Comparison of ENCODE assay signal across 15 cellular contexts in genomic region chr1:109529895-109530456, GRCh38. TPM values are rescaled to one million over a fixed set of nuclear protein-coding genes. Genes with fewer than 3 reads are reported as not detected.
DNase-seq lines count a peak whose midpoint lies in the region; ATAC-seq and TF ChIP-seq lines count a peak whose summit lies in the region.
"Had no signal": no experiment of that assay in that cellular context is flagged by ENCODE, and none has a peak within 500 bp of the region (broad histone marks: within the 10 kb centered on the region; RNA-seq: fewer than 3 reads in every experiment).

No MANE protein-coding gene starts in this region.

- peaks cover 37% of the 10 kb centered on the region for H3K9me3 Mint-ChIP-seq in glutamatergic neuron (ENCODE audit: unreplicated experiment)
- H3K9me3 Mint-ChIP-seq in stimulated activated naive B cell treated with anti-CD40 and anti-IgM and Interleukin-4, amounts not matched to agents 10 μg/mL and 1 μg/mL and 100 μg/mL, for 72 hours = no peaks in the 10 kb centered on the region
- H3K9me3 Mint-ChIP-seq: activated naive CD4-positive, alpha-beta T cell treated with anti-CD3 and anti-CD28 coated beads, Interleukin-2, amount 50 U/mL, for 24 hours; dendritic cell treated with granulocyte-macrophage colony-stimulating factor and Interleukin-4, amounts not matched to agents 40 ng/mL and 50 ng/mL, for 4 days had no signal

- in situ Hi-C loops in KBM-7 (cut with MboI; ENCODE audit: low pct_unique_long_range_greater_than_20kb, low sequenced_read_pairs) = loop anchor here (25.0 kb wide), 1 partner anchor 457 kb away; the partner anchor contains the start of gene AHCYL1

- H3K4me3 Mint-ChIP-seq in glutamatergic neuron (ENCODE audit: unreplicated experiment) = peak overlapping the region; percentile 69
- H3K4me3 Mint-ChIP-seq in stimulated activated naive B cell treated with anti-CD40 and anti-IgM and Interleukin-4, amounts not matched to agents 10 μg/mL and 1 μg/mL and 100 μg/mL, for 72 hours = no peak overlapping the region
- H3K4me3 Mint-ChIP-seq: activated naive CD4-positive, alpha-beta T cell treated with anti-CD3 and anti-CD28 coated beads, Interleukin-2, amount 50 U/mL, for 24 hours; dendritic cell treated with granulocyte-macrophage colony-stimulating factor and Interleukin-4, amounts not matched to agents 40 ng/mL and 50 ng/mL, for 4 days had no signal

- H3K9ac ChIP-seq in skeletal muscle tissue (ENCODE audit: low read depth in 1 of 3, low read length in 3 of 3) = peak overlapping the region; percentile 68 to 79 (median 71)

- TF ChIP-seq CTCF in glutamatergic neuron (IDR thresholded peaks at IDR 0.05; ENCODE audit: partially characterized antibody, unreplicated experiment) = no peak

- peaks cover 53 to 63% (median 58%) of the 10 kb centered on the region in 3 donors for H3K4me1 ChIP-seq in skeletal muscle tissue (ENCODE audit: control insufficient read depth in 3 of 3, insufficient read depth in 3 of 3, low read length in 3 of 3)

- H3K4me3 ChIP-seq in skeletal muscle tissue (ENCODE audit: low read length in 3 of 3) = peak overlapping the region in 2 of 3 donors; percentile 35 to 56
- H3K4me3 ChIP-seq: ovary had no signal

- no peaks in the 10 kb centered on the region for H3K9me3 ChIP-seq in skeletal muscle tissue (ENCODE audit: control insufficient read depth in 3 of 3, low read length in 3 of 3)
- H3K9me3 ChIP-seq: ovary had no signal

- H3K27ac Mint-ChIP-seq in glutamatergic neuron (ENCODE audit: unreplicated experiment) = peak overlapping the region; percentile 97
- no peak overlapping the region for H3K27ac Mint-ChIP-seq in stimulated activated naive B cell treated with anti-CD40 and anti-IgM and Interleukin-4, amounts not matched to agents 10 μg/mL and 1 μg/mL and 100 μg/mL, for 72 hours
- H3K27ac Mint-ChIP-seq: dendritic cell treated with granulocyte-macrophage colony-stimulating factor and Interleukin-4, amounts not matched to agents 40 ng/mL and 50 ng/mL, for 4 days had no signal

- H3K36me3 ChIP-seq in skeletal muscle tissue (ENCODE audit: control insufficient read depth in 3 of 3, insufficient read depth in 3 of 3, low read length in 3 of 3) = no peaks in the 10 kb centered on the region
- H3K36me3 ChIP-seq: ovary had no signal

- H3K4me1 Mint-ChIP-seq in glutamatergic neuron (ENCODE audit: low read depth, unreplicated experiment) = peaks cover 65% of the 10 kb centered on the region
- H3K4me1 Mint-ChIP-seq in stimulated activated naive B cell treated with anti-CD40 and anti-IgM and Interleukin-4, amounts not matched to agents 10 μg/mL and 1 μg/mL and 100 μg/mL, for 72 hours = peaks cover 18 to 24% of the 10 kb centered on the region in 2 donors

- H3K27me3 Mint-ChIP-seq in glutamatergic neuron (ENCODE audit: unreplicated experiment) = peaks cover 34% of the 10 kb centered on the region
- peaks cover 0 to 16% of the 10 kb centered on the region in 2 donors for H3K27me3 Mint-ChIP-seq in stimulated activated naive B cell treated with anti-CD40 and anti-IgM and Interleukin-4, amounts not matched to agents 10 μg/mL and 1 μg/mL and 100 μg/mL, for 72 hours
- H3K27me3 Mint-ChIP-seq: activated naive CD4-positive, alpha-beta T cell treated with anti-CD3 and anti-CD28 coated beads, Interleukin-2, amount 50 U/mL, for 24 hours; dendritic cell treated with granulocyte-macrophage colony-stimulating factor and Interleukin-4, amounts not matched to agents 40 ng/mL and 50 ng/mL, for 4 days had no signal

- H3K36me3 Mint-ChIP-seq in glutamatergic neuron (ENCODE audit: unreplicated experiment) = no peaks in the 10 kb centered on the region
- no peaks in the 10 kb centered on the region for H3K36me3 Mint-ChIP-seq in stimulated activated naive B cell treated with anti-CD40 and anti-IgM and Interleukin-4, amounts not matched to agents 10 μg/mL and 1 μg/mL and 100 μg/mL, for 72 hours
- H3K36me3 Mint-ChIP-seq: activated naive CD4-positive, alpha-beta T cell treated with anti-CD3 and anti-CD28 coated beads, Interleukin-2, amount 50 U/mL, for 24 hours had no signal

- peak; percentile 42 for DNase-seq in NCI-H82 (lab: John Stamatoyannopoulos, UW)
- DNase-seq in NCI-H82 treated with DMSO at 0.1 percent for 48 hours (lab: John Stamatoyannopoulos, UW; ENCODE audit: unreplicated experiment) = no peak
- peak; percentile 91 to 93 for DNase-seq in NCI-H524 (lab: John Stamatoyannopoulos, UW)
- DNase-seq in glutamatergic neuron = peak; percentile 41
- DNase-seq in stimulated activated naive B cell treated with anti-CD40 and anti-IgM and Interleukin-4, amounts not matched to agents 10 μg/mL and 1 μg/mL and 100 μg/mL, for 72 hours = no peak
- DNase-seq in KBM-7 = no peak
- DNase-seq in inferior parietal cortex (ENCODE audit: extremely low spot score) = no peak
- DNase-seq: activated CD4-positive, alpha-beta T cell treated with anti-CD3 and anti-CD28 coated beads, Interleukin-2, amount 50 U/mL, for 48 hours; DMS153; ovary; stimulated activated CD4-positive, alpha-beta T cell treated with anti-CD3 and anti-CD28 coated beads, Interleukin-4, amount 100 ng/mL, for 1 hour had no signal

- no peak for ATAC-seq in stimulated activated naive B cell treated with anti-CD40 and anti-IgM and Interleukin-4, amounts not matched to agents 10 μg/mL and 1 μg/mL and 100 μg/mL, for 72 hours (replicated peaks)

- H3K27me3 ChIP-seq in skeletal muscle tissue (ENCODE audit: control insufficient read depth in 3 of 3, insufficient read depth in 3 of 3, low read length in 3 of 3) = no peaks in the 10 kb centered on the region
- H3K27me3 ChIP-seq: ovary had no signal

- H3K27ac ChIP-seq in skeletal muscle tissue (ENCODE audit: low read depth, low read length) = peak overlapping the region; percentile 88
- H3K27ac ChIP-seq: ovary had no signal

RNA-seq across cellular contexts. Expression of gene GPR61, which starts 9.7 kb away (rescaled TPM):
- total RNA-seq in glutamatergic neuron (ENCODE audit: unreplicated experiment) (0.76 TPM), skeletal muscle tissue (0.52 TPM)
- total RNA-seq: kidney epithelial cell, ovary had no signal

RNA-seq across cellular contexts. Expression of gene GNAI3, which starts 18.4 kb away (rescaled TPM):
- total RNA-seq in glutamatergic neuron (ENCODE audit: unreplicated experiment) (13.8 TPM), skeletal muscle tissue (8.4 TPM)

RNA-seq across cellular contexts. Expression of gene AMIGO1, which starts 20.4 kb away (rescaled TPM):
- total RNA-seq in glutamatergic neuron (ENCODE audit: unreplicated experiment) = 8.0 TPM
- 8.4 TPM for total RNA-seq in skeletal muscle tissue

RNA-seq across cellular contexts. Expression of gene CYB561D1, which starts 36.1 kb away (rescaled TPM):
- 23.9 TPM for total RNA-seq in glutamatergic neuron (ENCODE audit: unreplicated experiment)
- 4.2 TPM for total RNA-seq in skeletal muscle tissue

RNA-seq across cellular contexts. Expression of gene ATXN7L2, which starts 46.3 kb away (rescaled TPM):
- 54.9 TPM for total RNA-seq in glutamatergic neuron (ENCODE audit: unreplicated experiment)
- total RNA-seq in skeletal muscle tissue = 3.1 TPM

Comparison
In these comparisons a context has a peak if more than half of its experiments do, and no peak if none do; other contexts are left out.
1. DNase-seq: peak in NCI-H82 (single experiment), NCI-H524 (2 of 2) and glutamatergic neuron (single experiment); none in NCI-H82 treated with DMSO at 0.1 percent for 48 hours (single experiment), stimulated activated naive B cell treated with anti-CD40 and anti-IgM and Interleukin-4, amounts not matched to agents 10 μg/mL and 1 μg/mL and 100 μg/mL, for 72 hours (single experiment), KBM-7 (single experiment) and inferior parietal cortex (single experiment).